9 cellular contexts compared by ENCODE assay signal in the genomic region with DNA sequence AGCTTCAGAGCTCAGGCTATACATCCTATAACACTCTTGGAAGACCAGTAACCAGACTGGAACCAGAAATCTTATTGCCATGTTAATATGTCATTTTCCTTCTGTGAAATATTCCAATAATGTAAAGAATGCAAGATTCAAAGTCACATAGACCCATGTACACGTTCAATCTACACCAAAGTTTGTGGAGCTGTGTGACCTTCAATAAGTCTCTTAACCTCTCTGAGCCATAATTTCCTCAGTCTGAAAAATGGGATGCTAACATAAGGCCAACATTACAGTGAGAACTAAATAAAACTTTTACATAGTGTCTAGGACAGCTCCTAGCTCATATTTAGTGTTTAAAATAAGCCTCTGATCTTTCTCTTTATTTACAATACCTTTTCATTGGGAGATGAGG.
DNase-seq lines count a peak whose midpoint lies in the region; ATAC-seq and TF ChIP-seq lines count a peak whose summit lies in the region.
"Had no signal": no experiment of that assay in that cellular context is flagged by ENCODE, and none has a peak within 500 bp of the region (broad histone marks: within the 10 kb centered on the region; RNA-seq: fewer than 3 reads in every experiment).

No MANE protein-coding gene starts in this region.

- peaks cover 4% of the 10 kb centered on the region for H3K9me3 Mint-ChIP-seq in activated T-cell treated with anti-CD3 and anti-CD28 coated beads, Interleukin-2, amount 50 U/mL, for 4 hours
- no peaks in the 10 kb centered on the region for H3K9me3 Mint-ChIP-seq in activated T-helper 17 cell treated with anti-CD3 and anti-CD28 coated beads, Interleukin-2, amount 50 U/mL, for 72 hours
- H3K9me3 Mint-ChIP-seq: neural progenitor cell had no signal

- H3K9me3 ChIP-seq in right lobe of liver: no peaks in the 10 kb centered on the region

- TF ChIP-seq CTCF in right lobe of liver (IDR thresholded peaks at IDR 0.05): no peak

- 56% methylated on average over 1 of the region's 1 CpG for WGBS in right lobe of liver (ENCODE audit: insufficient coverage, low coverage, low lambda C conversion rate, missing lambda C conversion rate)

- intact Hi-C loops in right lobe of liver (cut with DNase I): no loop called here

- peak overlapping the region in 1 of 3 donors; percentile 44 for H3K4me3 ChIP-seq in right lobe of liver
- H3K4me3 ChIP-seq: neural progenitor cell had no signal

- H3K27ac ChIP-seq in right lobe of liver (peak overlapping the region in 2 of 3 donors; percentile 60 to 61), temporal lobe (ENCODE audit: low read depth, low read length) (peak overlapping the region; percentile 23)
- H3K27ac ChIP-seq: neural progenitor cell had no signal

- no peaks in the 10 kb centered on the region for H3K27me3 ChIP-seq in right lobe of liver
- H3K27me3 ChIP-seq: neural progenitor cell had no signal

- no peak for TF ChIP-seq POLR2A in right lobe of liver (IDR thresholded peaks at IDR 0.05)

- H3K4me1 Mint-ChIP-seq in activated T-cell treated with anti-CD3 and anti-CD28 coated beads, Interleukin-2, amount 50 U/mL, for 4 hours (ENCODE audit: low read depth): peaks cover 51% of the 10 kb centered on the region
- peaks cover 29% of the 10 kb centered on the region for H3K4me1 Mint-ChIP-seq in activated T-helper 17 cell treated with anti-CD3 and anti-CD28 coated beads, Interleukin-2, amount 50 U/mL, for 72 hours

- no peak for DNase-seq in activated T-cell treated with anti-CD3 and anti-CD28 coated beads, Interleukin-2, amount 50 U/mL, for 4 hours
- no peak for DNase-seq in activated T-cell treated with anti-CD3 and anti-CD28 coated beads, Interleukin-2, amount 50 U/mL, for 1 hour
- no peak for DNase-seq in right lobe of liver
- no peak for DNase-seq in OCI-M1 (lab: John Stamatoyannopoulos, UW)

- H3K4me3 Mint-ChIP-seq in activated T-cell treated with anti-CD3 and anti-CD28 coated beads, Interleukin-2, amount 50 U/mL, for 4 hours: peak overlapping the region; percentile 83
- peak overlapping the region; percentile 91 for H3K4me3 Mint-ChIP-seq in activated T-helper 17 cell treated with anti-CD3 and anti-CD28 coated beads, Interleukin-2, amount 50 U/mL, for 72 hours
- H3K4me3 Mint-ChIP-seq: neural progenitor cell had no signal

- H3K27me3 Mint-ChIP-seq in activated T-cell treated with anti-CD3 and anti-CD28 coated beads, Interleukin-2, amount 50 U/mL, for 4 hours (ENCODE audit: low read depth): no peaks in the 10 kb centered on the region
- no peaks in the 10 kb centered on the region for H3K27me3 Mint-ChIP-seq in activated T-helper 17 cell treated with anti-CD3 and anti-CD28 coated beads, Interleukin-2, amount 50 U/mL, for 72 hours

- no peak for ATAC-seq in activated T-cell treated with anti-CD3 and anti-CD28 coated beads, Interleukin-2, amount 50 U/mL, for 4 hours
- no peak for ATAC-seq in activated T-helper 17 cell treated with anti-CD3 and anti-CD28 coated beads, Interleukin-2, amount 50 U/mL, for 72 hours (replicated peaks)
- ATAC-seq in right lobe of liver (no peak), HG02571 (IDR thresholded peaks at IDR 0.05; ENCODE audit: unreplicated experiment) (no peak), GM18907 (IDR thresholded peaks at IDR 0.05; ENCODE audit: unreplicated experiment) (no peak)

- no peaks in the 10 kb centered on the region for H3K36me3 ChIP-seq in right lobe of liver
- H3K36me3 ChIP-seq: neural progenitor cell had no signal

- H3K4me1 ChIP-seq in right lobe of liver: peaks cover 0 to 27% (median 2%) of the 10 kb centered on the region in 4 donors
- H3K4me1 ChIP-seq: neural progenitor cell had no signal

- peak overlapping the region; percentile 86 for H3K27ac Mint-ChIP-seq in activated T-helper 17 cell treated with anti-CD3 and anti-CD28 coated beads, Interleukin-2, amount 50 U/mL, for 72 hours

- H3K36me3 Mint-ChIP-seq in activated T-cell treated with anti-CD3 and anti-CD28 coated beads, Interleukin-2, amount 50 U/mL, for 4 hours (ENCODE audit: insufficient read depth): peaks cover 4% of the 10 kb centered on the region
- H3K36me3 Mint-ChIP-seq in activated T-helper 17 cell treated with anti-CD3 and anti-CD28 coated beads, Interleukin-2, amount 50 U/mL, for 72 hours (ENCODE audit: low read depth): peaks cover 63% of the 10 kb centered on the region
- H3K36me3 Mint-ChIP-seq: neural progenitor cell had no signal
